Comparison of ENCODE assay signal across 13 cellular contexts in genomic region chr1:115336741-115337140, GRCh38. TPM values are rescaled to one million over a fixed set of nuclear protein-coding genes. Genes with fewer than 3 reads are reported as not detected.
A peak's percentile ranks its signal among the peaks of the same experiment; 100 is the strongest.
DNase-seq lines count a peak whose midpoint lies in the region; ATAC-seq and TF ChIP-seq lines count a peak whose summit lies in the region.
"Had no signal": no experiment of that assay in that cellular context is flagged by ENCODE, and none has a peak within 500 bp of the region (broad histone marks: within the 10 kb centered on the region; RNA-seq: fewer than 3 reads in every experiment).

No MANE protein-coding gene starts in this region.

- no peak for ATAC-seq in Right ventricle myocardium superior (ENCODE audit: poor library complexity)
- ATAC-seq in right cardiac atrium = no peak
- ATAC-seq in GM18858 (IDR thresholded peaks at IDR 0.05; ENCODE audit: unreplicated experiment) = no peak
- ATAC-seq: activated T-cell treated with anti-CD3 and anti-CD28 coated beads, Interleukin-2, amount 50 U/mL, for 4 hours; HCT116 had no signal

- in situ Hi-C loops in GM13977 (cut with MboI; ENCODE audit: low pct_unique_long_range_greater_than_20kb, low sequenced_read_pairs, unreplicated experiment) = no loop called here

- peaks cover 38% of the 10 kb centered on the region for H3K27me3 ChIP-seq in cardiac muscle cell
- no peaks in the 10 kb centered on the region for H3K27me3 ChIP-seq in right cardiac atrium (ENCODE audit: control insufficient read depth, insufficient read depth)
- H3K27me3 ChIP-seq in tibial artery = no peaks in the 10 kb centered on the region

- H3K27ac ChIP-seq in cardiac muscle cell = no peak overlapping the region
- no peak overlapping the region for H3K27ac ChIP-seq in right cardiac atrium (ENCODE audit: low read length)
- H3K27ac ChIP-seq in tibial artery = peak overlapping the region; percentile 79
- H3K27ac ChIP-seq: neutrophil had no signal

- 45% methylated on average over 3 of the region's 3 CpGs for WGBS in right cardiac atrium

- H3K36me3 ChIP-seq in cardiac muscle cell = no peaks in the 10 kb centered on the region
- H3K36me3 ChIP-seq in tibial artery = no peaks in the 10 kb centered on the region
- H3K36me3 ChIP-seq: neutrophil had no signal

- H3K9me3 ChIP-seq in cardiac muscle cell (ENCODE audit: low read depth) = no peaks in the 10 kb centered on the region
- H3K9me3 ChIP-seq in right cardiac atrium (ENCODE audit: control insufficient read depth, low read length) = no peaks in the 10 kb centered on the region
- H3K9me3 ChIP-seq in tibial artery = no peaks in the 10 kb centered on the region
- H3K9me3 ChIP-seq: neutrophil had no signal

- TF ChIP-seq CTCF in cardiac muscle cell (IDR thresholded peaks at IDR 0.05; ENCODE audit: low read depth, low read length) (no peak), tibial artery (IDR thresholded peaks at IDR 0.05) (no peak), GM13977 (IDR thresholded peaks at IDR 0.05; ENCODE audit: extremely low read depth, insufficient read depth, missing control alignments) (no peak)

- H3K4me1 ChIP-seq in cardiac muscle cell (ENCODE audit: low read depth) = peaks cover 16% of the 10 kb centered on the region
- peaks cover 6% of the 10 kb centered on the region for H3K4me1 ChIP-seq in right cardiac atrium (ENCODE audit: control insufficient read depth, insufficient read depth, low read length)
- peaks cover 0 to 86% (median 46%) of the 10 kb centered on the region in 4 donors for H3K4me1 ChIP-seq in tibial artery

- no peak for DNase-seq in cardiac muscle cell (ENCODE audit: low read depth in 1 of 2, low spot score in 1 of 2)
- no peak for DNase-seq in Right ventricle myocardium superior
- peak; percentile 73 for DNase-seq in NCI-H82 treated with DMSO at 0.1 percent for 48 hours (lab: John Stamatoyannopoulos, UW; ENCODE audit: unreplicated experiment)
- DNase-seq in right cardiac atrium = no peak
- DNase-seq in tibial artery = no peak
- DNase-seq in stimulated activated CD4-positive, alpha-beta T cell treated with anti-CD3 and anti-CD28 coated beads, Interleukin-4, amount 100 ng/mL, for 24 hours = no peak
- no peak for DNase-seq in GM13977 (ENCODE audit: low spot score)
- DNase-seq: activated CD4-positive, alpha-beta T cell treated with anti-CD3 and anti-CD28 coated beads for 1 hour; activated T-cell treated with anti-CD3 and anti-CD28 coated beads, Interleukin-2, amount 50 U/mL, for 4 hours; NCI-H1694 had no signal

- H3K4me3 ChIP-seq in cardiac muscle cell (peak overlapping the region; percentile 34), right cardiac atrium (ENCODE audit: low read length) (peak overlapping the region; percentile 64), tibial artery (peak overlapping the region; percentile 69 to 72)

- intact Hi-C loops in Right ventricle myocardium superior (cut with DNase I) (no loop called here), right cardiac atrium (cut with DNase I) (loop anchor here in 1 of 4 donors (5.0 kb wide), 1 partner anchor 199 kb away; no protein-coding TSS in a partner anchor), tibial artery (cut with DNase I; ENCODE audit: low total_unique reads) (loop anchor here (5.0 to 10.0 kb wide), 3 partner anchors 154 to 418 kb away; no protein-coding TSS in a partner anchor)

RNA-seq across cellular contexts. Expression of gene NGF, which starts 1.3 kb away (rescaled TPM):
- total RNA-seq in cardiac muscle cell (0.14 and 0.48 TPM in 2 replicates), Right ventricle myocardium superior (4.0 TPM), right cardiac atrium (1 to 10 TPM; 3.3 to 7.4 (median 5.6) TPM)
- polyA plus RNA-seq in cardiac muscle cell (1.00 TPM in 1 of 2 replicates, not detected in the other), right cardiac atrium (17.4 TPM)
- total RNA-seq: activated T-cell treated with anti-CD3 and anti-CD28 coated beads, Interleukin-2, amount 50 U/mL, for 4 hours had no signal

Comparison
In these comparisons a context has a peak if more than half of its experiments do, and no peak if none do; other contexts are left out.
1. H3K27ac ChIP-seq: peak in tibial artery (2 of 2); none in cardiac muscle cell (single experiment) and right cardiac atrium (single experiment).
2. Peak in every context shown above with its lines, with median percentiles within 50 percentile points of each other: H3K4me3 ChIP-seq.